In genomic region chr11:57499983-57500461, GRCh38 we compare ENCODE assay signal across 9 cellular contexts.
DNase-seq lines count a peak whose midpoint lies in the region; ATAC-seq and TF ChIP-seq lines count a peak whose summit lies in the region.
"Had no signal": no experiment of that assay in that cellular context is flagged by ENCODE, and none has a peak within 500 bp of the region (broad histone marks: within the 10 kb centered on the region; RNA-seq: fewer than 3 reads in every experiment).

No MANE protein-coding gene starts in this region.

- no peaks in the 10 kb centered on the region for H3K36me3 ChIP-seq in iPS-15b (ENCODE audit: control insufficient read depth, insufficient read depth, low read length)

- no peak for TF ChIP-seq CTCF in VCaP (conservative IDR thresholded peaks at IDR 0.05)

- H3K27ac ChIP-seq in VCaP (peak overlapping the region; percentile 82), skin epidermis (peak overlapping the region in 8 of 21 experiments; percentile 4 to 64 (median 52))

- ATAC-seq in GM21528 (IDR thresholded peaks at IDR 0.05; ENCODE audit: low FRiP score, unreplicated experiment): peak; percentile 19

- H3K9ac ChIP-seq in iPS-15b (ENCODE audit: low read depth, low read length): no peak overlapping the region

- H3K9me3 ChIP-seq in iPS-15b (ENCODE audit: control insufficient read depth, insufficient read depth, low read length): no peaks in the 10 kb centered on the region

- H3K27me3 ChIP-seq in iPS-15b (ENCODE audit: control insufficient read depth, insufficient read depth, low read length): no peaks in the 10 kb centered on the region

- H3K4me3 ChIP-seq in iPS-15b (ENCODE audit: low read depth, low read length) (peak overlapping the region; percentile 38), skin epidermis (peak overlapping the region in 5 of 7 experiments; percentile 2 to 32 (median 16))

- no peak for DNase-seq in NCI-H524 treated with DMSO at 0.1 percent for 48 hours (lab: John Stamatoyannopoulos, UW)
- no peak for DNase-seq in cerebellar cortex (ENCODE audit: low spot score)
- no peak for DNase-seq in DMS79 (lab: John Stamatoyannopoulos, UW)
- DNase-seq in activated effector memory CD4-positive, alpha-beta T cell treated with anti-CD3 and anti-CD28 coated beads, Interleukin-2, amount 50 U/mL, for 16 hours: no peak
- DNase-seq: SW 1271 had no signal

- H3K4me1 ChIP-seq in iPS-15b (ENCODE audit: control insufficient read depth, insufficient read depth, low read length): peaks cover 4% of the 10 kb centered on the region
